ENCODE assay signal across 25 cellular contexts in the genomic region with DNA sequence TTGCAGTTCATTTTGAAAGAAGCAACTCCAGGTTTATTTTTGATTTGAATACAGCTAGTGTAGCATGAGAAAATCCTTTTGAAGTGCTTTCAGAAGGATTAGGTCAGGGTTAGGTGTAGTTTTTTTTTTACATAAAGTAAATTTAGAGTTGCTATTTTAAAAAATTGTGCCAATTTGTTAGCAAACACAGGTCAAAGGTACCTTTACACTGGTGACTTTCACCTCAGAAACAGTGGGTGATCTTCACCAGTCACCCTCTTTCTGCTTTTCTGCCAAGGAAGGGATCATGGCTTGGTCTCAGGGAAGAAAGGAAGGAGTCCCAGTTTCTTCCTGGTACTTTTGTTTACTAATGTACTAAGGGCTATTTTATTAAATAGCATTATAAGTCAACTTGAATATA.
"Had no signal": no experiment of that assay in that cellular context is flagged by ENCODE, and none has a peak within 500 bp of the region (broad histone marks: within the 10 kb centered on the region; RNA-seq: fewer than 3 reads in every experiment).

No MANE protein-coding gene starts in this region.

- H3K4me2 ChIP-seq: neural progenitor cell, smooth muscle cell had no signal

- H3K4me3 ChIP-seq: neural progenitor cell, ovary, psoas muscle, skin epidermis, smooth muscle cell, spleen, stomach, thoracic aorta, thyroid gland, tibial nerve, upper lobe of right lung, uterus had no signal

- H2AFZ ChIP-seq: neural progenitor cell, parathyroid adenoma had no signal

- H3K27ac ChIP-seq: neural progenitor cell, ovary, parathyroid adenoma, psoas muscle, skin epidermis, spleen, stomach, thoracic aorta, thyroid gland, tibial nerve, upper lobe of right lung, uterus had no signal

- ATAC-seq: naive thymus-derived CD4-positive, alpha-beta T cell; natural killer cell; psoas muscle; right cardiac atrium; sciatic nerve; stimulated activated effector memory CD8-positive, alpha-beta T cell treated with anti-CD3 and anti-CD28 coated beads, Interleukin-12 subunit alpha, Interleukin-12 subunit beta, amount 100 ng/mL, for 72 hours; stimulated activated naive B cell treated with anti-CD40 and anti-IgM and Interleukin-4, amounts not matched to agents 10 μg/mL and 1 μg/mL and 100 μg/mL, for 72 hours; upper lobe of right lung had no signal

- H3K36me3 ChIP-seq: neural progenitor cell, ovary, thoracic aorta, uterus had no signal

- DNase-seq: naive thymus-derived CD4-positive, alpha-beta T cell; natural killer cell; occipital lobe; ovary; posterior cingulate gyrus; psoas muscle; right cardiac atrium; spleen; stimulated activated CD4-positive, alpha-beta T cell treated with anti-CD3 and anti-CD28 coated beads, Interleukin-12 subunit alpha, Interleukin-12 subunit beta, amount 100 ng/mL, for 4 hours; stimulated activated CD4-positive, alpha-beta T cell treated with anti-CD3 and anti-CD28 coated beads, Interleukin-1b, Interleukin-23, amount 100 ng/mL, for 48 hours; stimulated activated CD4-positive, alpha-beta T cell treated with anti-CD3 and anti-CD28 coated beads, Interleukin-4, amount 100 ng/mL, for 1 hour; stimulated activated naive B cell treated with anti-CD40 and anti-IgM and Interleukin-4, amounts not matched to agents 10 μg/mL and 1 μg/mL and 100 μg/mL, for 72 hours; stimulated activated naive CD4-positive, alpha-beta T cell treated with Interleukin-2 at 50 U/mL for 16 hours; stomach; thyroid gland; upper lobe of right lung; uterus had no signal

- H3K4me1 ChIP-seq: neural progenitor cell, parathyroid adenoma, psoas muscle, spleen, thyroid gland, tibial nerve, upper lobe of right lung, uterus had no signal

- H3K9me3 ChIP-seq: ovary, psoas muscle, spleen, stomach, thoracic aorta, thyroid gland, tibial nerve, upper lobe of right lung, uterus had no signal

- H3K79me2 ChIP-seq: parathyroid adenoma had no signal

- H3K27me3 ChIP-seq: neural progenitor cell, ovary, spleen, stomach, thyroid gland, tibial nerve, upper lobe of right lung, uterus had no signal

- H3K9ac ChIP-seq: neural progenitor cell, parathyroid adenoma had no signal
